Comparison of ENCODE assay signal across 1 cellular context in genomic region chr1:94698759-94699502, GRCh38.
TF ChIP-seq lines count a peak whose summit lies in the region.

No MANE protein-coding gene starts in this region.

TF ChIP-seq in HepG2, 621 proteins besides CTCF, POLR2A, EP300 and RAD21 (continued from another document and continues in another):
- TF ChIP-seq SMYD3 (CRISPR knock-in tag; IDR thresholded peaks at IDR 0.05), result no peak
- TF ChIP-seq KMT2B (CRISPR knock-in tag; IDR thresholded peaks at IDR 0.05), result no peak
- no peak for TF ChIP-seq ZNF207 (IDR thresholded peaks at IDR 0.05; ENCODE audit: borderline replicate concordance)
- no peak for TF ChIP-seq ARNT (IDR thresholded peaks at IDR 0.05)
- no peak for TF ChIP-seq GTF3A (CRISPR knock-in tag; conservative IDR thresholded peaks at IDR 0.05)
- no peak for TF ChIP-seq ZNF263 (CRISPR knock-in tag; IDR thresholded peaks at IDR 0.05)
- no peak for TF ChIP-seq MEIS1 (CRISPR knock-in tag; IDR thresholded peaks at IDR 0.05; ENCODE audit: borderline replicate concordance)
- TF ChIP-seq PAF1 (CRISPR knock-in tag; IDR thresholded peaks at IDR 0.05), result no peak
- TF ChIP-seq PREB (CRISPR knock-in tag; IDR thresholded peaks at IDR 0.05), result no peak
- TF ChIP-seq ZNF879 (CRISPR knock-in tag; IDR thresholded peaks at IDR 0.05), result no peak
- TF ChIP-seq ZNF800 (CRISPR knock-in tag; IDR thresholded peaks at IDR 0.05), result no peak
- no peak for TF ChIP-seq YY1 (IDR thresholded peaks at IDR 0.05; ENCODE audit: insufficient read depth, insufficient replicate concordance, low read depth, low read length)
- no peak for TF ChIP-seq SKI (IDR thresholded peaks at IDR 0.05; ENCODE audit: partially characterized antibody)
- TF ChIP-seq ZNF20 (CRISPR knock-in tag; IDR thresholded peaks at IDR 0.05), result no peak
- TF ChIP-seq ZBTB20 (CRISPR knock-in tag; IDR thresholded peaks at IDR 0.05; ENCODE audit: borderline replicate concordance, low read depth), result 0 out of 2 replicates have a peak, but pooled peaks have one; percentile 47
- TF ChIP-seq ZNF335 (CRISPR knock-in tag; IDR thresholded peaks at IDR 0.05), result no peak
- TF ChIP-seq ZNF30 (CRISPR knock-in tag; IDR thresholded peaks at IDR 0.05), result no peak
- no peak for TF ChIP-seq ZNF512 (CRISPR knock-in tag; IDR thresholded peaks at IDR 0.05)
- no peak for TF ChIP-seq KAT2B (IDR thresholded peaks at IDR 0.05; ENCODE audit: borderline replicate concordance, low read depth, low read length)
- TF ChIP-seq ZNF609 (CRISPR knock-in tag; IDR thresholded peaks at IDR 0.05; ENCODE audit: borderline replicate concordance), result peak; percentile 82
- no peak for TF ChIP-seq ZNF432 (CRISPR knock-in tag; IDR thresholded peaks at IDR 0.05; ENCODE audit: borderline replicate concordance)
- peak; percentile 72 for TF ChIP-seq SOX5 (CRISPR knock-in tag; IDR thresholded peaks at IDR 0.05; ENCODE audit: borderline replicate concordance)
- TF ChIP-seq FOXO1 (CRISPR knock-in tag; IDR thresholded peaks at IDR 0.05), result peak; percentile 21; the same call in 1 of the 2 replicates
- TF ChIP-seq ZNF746 (CRISPR knock-in tag; IDR thresholded peaks at IDR 0.05), result no peak
- no peak for TF ChIP-seq SP140L (CRISPR knock-in tag; IDR thresholded peaks at IDR 0.05; ENCODE audit: borderline replicate concordance)
- no peak for TF ChIP-seq ZNF777 (CRISPR knock-in tag; IDR thresholded peaks at IDR 0.05)
- TF ChIP-seq KLF16 (CRISPR knock-in tag; IDR thresholded peaks at IDR 0.05), result no peak
- TF ChIP-seq HDAC2 (CRISPR knock-in tag; IDR thresholded peaks at IDR 0.05), result peak; percentile 72; the same call in 1 of the 2 replicates
- no peak for TF ChIP-seq SNAI1 (CRISPR knock-in tag; IDR thresholded peaks at IDR 0.05; ENCODE audit: borderline replicate concordance)
- no peak for TF ChIP-seq KLF12 (CRISPR knock-in tag; IDR thresholded peaks at IDR 0.05; ENCODE audit: borderline replicate concordance)
- no peak for TF ChIP-seq ZBTB14 (CRISPR knock-in tag; IDR thresholded peaks at IDR 0.05)
- no peak for TF ChIP-seq SRSF1 (optimal IDR thresholded peaks at IDR 0.05; ENCODE audit: low read depth, low read length)
- TF ChIP-seq PHF20 (CRISPR knock-in tag; IDR thresholded peaks at IDR 0.05), result no peak
- TF ChIP-seq SP1 (IDR thresholded peaks at IDR 0.05), result no peak
- TF ChIP-seq SP1 (CRISPR knock-in tag; IDR thresholded peaks at IDR 0.05), result no peak
- TF ChIP-seq GLMP (CRISPR knock-in tag; IDR thresholded peaks at IDR 0.05; ENCODE audit: borderline replicate concordance), result no peak
- TF ChIP-seq YEATS2 (CRISPR knock-in tag; IDR thresholded peaks at IDR 0.05; ENCODE audit: borderline replicate concordance), result no peak
- no peak for TF ChIP-seq ZNF530 (CRISPR knock-in tag; IDR thresholded peaks at IDR 0.05; ENCODE audit: low read depth)
- no peak for TF ChIP-seq RELA (CRISPR knock-in tag; IDR thresholded peaks at IDR 0.05)
- TF ChIP-seq IKZF5 (CRISPR knock-in tag; IDR thresholded peaks at IDR 0.05), result no peak
- no peak for TF ChIP-seq LCORL (IDR thresholded peaks at IDR 0.05)
- no peak for TF ChIP-seq LCORL (CRISPR knock-in tag; IDR thresholded peaks at IDR 0.05)
- TF ChIP-seq ZNF775 (CRISPR knock-in tag; IDR thresholded peaks at IDR 0.05; ENCODE audit: borderline replicate concordance), result no peak
- TF ChIP-seq HDAC6 (IDR thresholded peaks at IDR 0.05; ENCODE audit: low read depth, low read length), result no peak
- TF ChIP-seq KLF15 (CRISPR knock-in tag; IDR thresholded peaks at IDR 0.05; ENCODE audit: borderline replicate concordance), result no peak
- TF ChIP-seq ZNF274 (CRISPR knock-in tag; IDR thresholded peaks at IDR 0.05), result no peak
- TF ChIP-seq HCFC1 (IDR thresholded peaks at IDR 0.05; ENCODE audit: low read depth, low read length), result no peak
- TF ChIP-seq CERS6 (CRISPR knock-in tag; IDR thresholded peaks at IDR 0.05), result no peak
- no peak for TF ChIP-seq ZNF639 (CRISPR knock-in tag; conservative IDR thresholded peaks at IDR 0.05)
- TF ChIP-seq SRY (CRISPR knock-in tag; IDR thresholded peaks at IDR 0.05), result no peak
- TF ChIP-seq ZFY (CRISPR knock-in tag; IDR thresholded peaks at IDR 0.05), result no peak
- TF ChIP-seq PLSCR1 (CRISPR knock-in tag; IDR thresholded peaks at IDR 0.05; ENCODE audit: borderline replicate concordance), result no peak
